In genomic region chr22:43811777-43812148, GRCh38 we compare ENCODE assay signal across 8 cellular contexts.
DNase-seq lines count a peak whose midpoint lies in the region; TF ChIP-seq lines count a peak whose summit lies in the region.

No MANE protein-coding gene starts in this region.

- peak; percentile 17 for DNase-seq in activated CD4-positive, alpha-beta T cell treated with anti-CD3 and anti-CD28 coated beads for 48 hours
- no peak for DNase-seq in activated CD4-positive, alpha-beta T cell treated with anti-CD3 and anti-CD28 coated beads, Interleukin-2, amount 50 U/mL, for 4 hours
- DNase-seq in astrocyte of the spinal cord (ENCODE audit: low read depth, low spot score) (no peak), kidney glomerular epithelial cell (lab: John Stamatoyannopoulos, UW) (peak; percentile 10), substantia nigra (lab: John Stamatoyannopoulos, UW) (peak in 1 of 49 donors; percentile 33), NCI-H510A treated with DMSO at 0.1 percent for 48 hours (lab: John Stamatoyannopoulos, UW) (no peak)
- DNase-seq in stimulated activated CD4-positive, alpha-beta T cell treated with anti-CD3 and anti-CD28 coated beads, Interleukin-4, amount 100 ng/mL, for 1 hour = no peak

- H3K9me3 ChIP-seq in HUES6 (ENCODE audit: control insufficient read depth, insufficient read depth, low read depth, low read length) = no peaks in the 10 kb centered on the region

- no peaks in the 10 kb centered on the region for H3K36me3 ChIP-seq in HUES6 (ENCODE audit: control insufficient read depth, insufficient read depth, low read length)

- H3K27ac ChIP-seq in HUES6 (ENCODE audit: low read depth, low read length) (no peak overlapping the region), substantia nigra (ENCODE audit: low read depth, low read length, poor library complexity, severe bottlenecking) (peak overlapping the region; percentile 56)

- H3K4me1 ChIP-seq in HUES6 (ENCODE audit: control insufficient read depth, insufficient read depth, low read length) = peaks cover 3% of the 10 kb centered on the region; the same call in 1 of the 2 replicates

- in situ Hi-C loops in astrocyte of the spinal cord (cut with HindIII; ENCODE audit: low sequenced_read_pairs) = no loop called here

- peaks cover 3% of the 10 kb centered on the region; the same call in 1 of the 2 replicates for H3K27me3 ChIP-seq in HUES6 (ENCODE audit: control insufficient read depth, insufficient read depth, low read length)

- no peak for TF ChIP-seq CTCF in astrocyte of the spinal cord (IDR thresholded peaks at IDR 0.05; ENCODE audit: low read depth, low read length)

- peak overlapping the region; percentile 83 for H3K4me3 ChIP-seq in HUES6 (ENCODE audit: low read depth, low read length)
- peak overlapping the region; percentile 81 for H3K4me3 ChIP-seq in astrocyte of the spinal cord (ENCODE audit: low read depth, low read length)

- peak overlapping the region; percentile 59 for H3K9ac ChIP-seq in HUES6 (ENCODE audit: low read length)

Comparison
In these comparisons a context has a peak if more than half of its experiments do, and no peak if none do; other contexts are left out.
1. DNase-seq: peak in activated CD4-positive, alpha-beta T cell treated with anti-CD3 and anti-CD28 coated beads for 48 hours (single experiment) and kidney glomerular epithelial cell (single experiment); none in activated CD4-positive, alpha-beta T cell treated with anti-CD3 and anti-CD28 coated beads, Interleukin-2, amount 50 U/mL, for 4 hours (0 of 2), astrocyte of the spinal cord (single experiment), stimulated activated CD4-positive, alpha-beta T cell treated with anti-CD3 and anti-CD28 coated beads, Interleukin-4, amount 100 ng/mL, for 1 hour (single experiment) and NCI-H510A treated with DMSO at 0.1 percent for 48 hours (single experiment).